In the genomic region with DNA sequence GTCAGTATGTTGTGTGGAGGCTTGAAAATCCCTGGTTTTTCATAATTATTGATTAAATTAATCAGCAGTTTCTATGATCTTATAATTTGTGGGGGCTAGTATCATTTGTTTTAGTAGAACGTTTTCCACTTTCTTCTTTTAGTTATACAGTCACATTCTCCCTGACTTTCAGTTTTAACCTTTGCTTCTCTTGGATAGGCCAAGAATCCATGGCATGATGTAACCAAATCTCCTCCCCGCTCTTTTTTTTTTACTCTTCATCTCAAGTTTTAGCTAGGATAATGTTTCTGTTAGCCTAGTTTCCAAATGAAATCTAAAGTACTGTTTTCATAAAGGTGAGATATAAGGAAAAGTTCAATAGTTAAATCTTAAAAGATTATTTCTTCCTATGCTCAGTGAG, we compare ENCODE assay signal across 1 cellular context.
TF ChIP-seq lines count a peak whose summit lies in the region.

No MANE protein-coding gene starts in this region.

TF ChIP-seq in GM23338, 12 proteins besides CTCF, POLR2A, EP300 and RAD21 (continued from another document):
- TF ChIP-seq, protein P1, sequence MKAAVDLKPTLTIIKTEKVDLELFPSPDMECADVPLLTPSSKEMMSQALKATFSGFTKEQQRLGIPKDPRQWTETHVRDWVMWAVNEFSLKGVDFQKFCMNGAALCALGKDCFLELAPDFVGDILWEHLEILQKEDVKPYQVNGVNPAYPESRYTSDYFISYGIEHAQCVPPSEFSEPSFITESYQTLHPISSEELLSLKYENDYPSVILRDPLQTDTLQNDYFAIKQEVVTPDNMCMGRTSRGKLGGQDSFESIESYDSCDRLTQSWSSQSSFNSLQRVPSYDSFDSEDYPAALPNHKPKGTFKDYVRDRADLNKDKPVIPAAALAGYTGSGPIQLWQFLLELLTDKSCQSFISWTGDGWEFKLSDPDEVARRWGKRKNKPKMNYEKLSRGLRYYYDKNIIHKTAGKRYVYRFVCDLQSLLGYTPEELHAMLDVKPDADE (IDR thresholded peaks at IDR 0.05) = no peak
TF ChIP-seq in GM23338: peak in this region for 0.
